ENCODE assay signal across 8 cellular contexts in genomic region chr1:225923381-225923691, GRCh38. TPM values are rescaled to one million over a fixed set of nuclear protein-coding genes. Genes with fewer than 3 reads are reported as not detected.
DNase-seq lines count a peak whose midpoint lies in the region; ATAC-seq and TF ChIP-seq lines count a peak whose summit lies in the region.

No MANE protein-coding gene starts in this region.

- H3K27ac Mint-ChIP-seq in CD8-positive, alpha-beta memory T cell: peak overlapping the region; percentile 76 to 98 (median 94)
- peak overlapping the region; percentile 95 for H3K27ac Mint-ChIP-seq in osteocyte (ENCODE audit: unreplicated experiment)

- no peaks in the 10 kb centered on the region for H3K27me3 Mint-ChIP-seq in CD8-positive, alpha-beta memory T cell
- no peaks in the 10 kb centered on the region for H3K27me3 Mint-ChIP-seq in osteocyte (ENCODE audit: unreplicated experiment)

- peaks cover 20% of the 10 kb centered on the region for H3K36me3 ChIP-seq in CD8-positive, alpha-beta memory T cell (ENCODE audit: insufficient read depth, low read length)
- H3K36me3 ChIP-seq in Panc1 (ENCODE audit: control insufficient read depth, insufficient read depth, low read length): peaks cover 15% of the 10 kb centered on the region; the same call in 1 of the 2 replicates
- H3K36me3 ChIP-seq in esophagus squamous epithelium: peaks cover 0 to 26% (median 0%) of the 10 kb centered on the region in 3 donors

- intact Hi-C loops in Panc1 (cut with micrococcal nuclease; ENCODE audit: unreplicated experiment): no loop called here
- intact Hi-C loops in esophagus squamous epithelium (cut with DNase I): no loop called here

- H3K4me1 Mint-ChIP-seq in CD8-positive, alpha-beta memory T cell: peaks cover 25 to 49% (median 34%) of the 10 kb centered on the region in 3 donors
- H3K4me1 Mint-ChIP-seq in osteocyte (ENCODE audit: unreplicated experiment): peaks cover 40% of the 10 kb centered on the region

- H3K4me1 ChIP-seq in CD8-positive, alpha-beta memory T cell (ENCODE audit: insufficient read depth, low read length): peaks cover 55% of the 10 kb centered on the region
- H3K4me1 ChIP-seq in Panc1 (ENCODE audit: control insufficient read depth, insufficient read depth, low read length) (peaks cover 17% of the 10 kb centered on the region), esophagus squamous epithelium (peaks cover 32 to 57% (median 37%) of the 10 kb centered on the region in 3 donors)

- TF ChIP-seq POLR2A in esophagus squamous epithelium (IDR thresholded peaks at IDR 0.05): no peak

- peaks cover 0 to 48% (median 0%) of the 10 kb centered on the region in 3 donors for H3K36me3 Mint-ChIP-seq in CD8-positive, alpha-beta memory T cell
- H3K36me3 Mint-ChIP-seq in osteocyte (ENCODE audit: unreplicated experiment): peaks cover 8% of the 10 kb centered on the region

- CTCF ChIA-PET in CD8-positive, alpha-beta memory T cell (lab: Charles Lee): interaction anchor here (1.0 to 3.7 kb wide), 9 partner anchors 9 to 462 kb away, joined by 3 to 18 read pairs (median 3); partner anchors contain the start of genes SRP9 and TMEM63A
- CTCF ChIA-PET in Panc1 (lab: Charles Lee): no interaction called here

- peak overlapping the region; percentile 99 for H3K4me3 ChIP-seq in CD8-positive, alpha-beta memory T cell (ENCODE audit: low read length)
- H3K4me3 ChIP-seq in Panc1 (ENCODE audit: low read depth in 2 of 2, low read length in 2 of 2): peak overlapping the region; percentile 72 to 99
- peak overlapping the region; percentile 71 to 99 (median 76) for H3K4me3 ChIP-seq in esophagus squamous epithelium

- peak overlapping the region; percentile 92 to 99 (median 95) for H3K4me3 Mint-ChIP-seq in CD8-positive, alpha-beta memory T cell
- peak overlapping the region; percentile 91 for H3K4me3 Mint-ChIP-seq in osteocyte (ENCODE audit: unreplicated experiment)

- in situ Hi-C loops in Panc1 (cut with HindIII; ENCODE audit: low pct_unique_long_range_greater_than_20kb, low sequenced_read_pairs): no loop called here

- peak; percentile 3; the same call in 1 of the 2 replicates for ATAC-seq in Panc1

- BruUV-seq in Panc1 (replicated peaks; lab: Mats Ljungman, UMichigan): no TSS peak

- H3K27me3 ChIP-seq in CD8-positive, alpha-beta memory T cell (ENCODE audit: insufficient read depth, low read length, poor library complexity, severe bottlenecking): no peaks in the 10 kb centered on the region
- H3K27me3 ChIP-seq in Panc1 (ENCODE audit: control insufficient read depth, insufficient read depth, low read length): no peaks in the 10 kb centered on the region
- no peaks in the 10 kb centered on the region for H3K27me3 ChIP-seq in esophagus squamous epithelium

- 0% methylated on average over 8 of the region's 8 CpGs; no CpG with 5 or more reads in 1 of the 2 donors for WGBS in esophagus squamous epithelium, 2 donors

- no peak for DNase-seq in CD8-positive, alpha-beta memory T cell
- no peak for DNase-seq in Panc1 (ENCODE audit: low read depth, low spot score)
- no peak for DNase-seq in esophagus squamous epithelium (lab: John Stamatoyannopoulos, UW)
- DNase-seq in osteocyte (ENCODE audit: extremely low spot score, unreplicated experiment): no peak
- no peak for DNase-seq in NOMO-1 treated with dmso at 0.1 percent for 144 hours (lab: John Stamatoyannopoulos, UW; ENCODE audit: unreplicated experiment)
- no peak for DNase-seq in activated effector memory CD4-positive, alpha-beta T cell treated with Interleukin-2 at 50 U/mL for 16 hours
- no peak for DNase-seq in activated gamma-delta T cell treated with Interleukin-2 at 50 U/mL for 16 hours
- DNase-seq in cerebellar cortex (ENCODE audit: low spot score): no peak

- peak overlapping the region; percentile 96 for H3K27ac ChIP-seq in CD8-positive, alpha-beta memory T cell (ENCODE audit: low read depth, low read length)
- H3K27ac ChIP-seq in Panc1 (ENCODE audit: low read length) (peak overlapping the region; percentile 96), esophagus squamous epithelium (peak overlapping the region; percentile 90 to 96 (median 94))

- POLR2A ChIA-PET in CD8-positive, alpha-beta memory T cell (lab: Charles Lee): interaction anchor here (0.5 to 2.6 kb wide), 9 partner anchors 26 to 265 kb away, joined by 3 to 27 read pairs (median 7); partner anchors contain the start of genes H3-3A, SDE2, SRP9 and TMEM63A
- POLR2A ChIA-PET in Panc1 (lab: Charles Lee): interaction anchor here (0.6 to 1.3 kb wide), 3 partner anchors 9 to 254 kb away, joined by 3 to 5 read pairs (median 3); no protein-coding TSS in a partner anchor

- no peaks in the 10 kb centered on the region for H3K9me3 Mint-ChIP-seq in CD8-positive, alpha-beta memory T cell
- no peaks in the 10 kb centered on the region for H3K9me3 Mint-ChIP-seq in osteocyte (ENCODE audit: unreplicated experiment)

- H3K9me3 ChIP-seq in CD8-positive, alpha-beta memory T cell (ENCODE audit: low read length): no peaks in the 10 kb centered on the region
- no peaks in the 10 kb centered on the region for H3K9me3 ChIP-seq in Panc1 (ENCODE audit: control insufficient read depth, insufficient read depth, low read depth, low read length)
- no peaks in the 10 kb centered on the region for H3K9me3 ChIP-seq in esophagus squamous epithelium

- TF ChIP-seq CTCF in Panc1 (IDR thresholded peaks at IDR 0.05) (no peak), esophagus squamous epithelium (IDR thresholded peaks at IDR 0.05) (no peak), osteocyte (IDR thresholded peaks at IDR 0.05) (no peak)

RNA-seq across cellular contexts. Expression of gene PYCR2, which starts 0.7 kb away (rescaled TPM):
- total RNA-seq in CD8-positive, alpha-beta memory T cell: 100 to 1,000 TPM; 130 to 131 TPM
- polyA plus RNA-seq in CD8-positive, alpha-beta memory T cell: 92.5 TPM
- total RNA-seq in Panc1 (2021; ENCODE audit: unreplicated experiment): 74.4 TPM
- 116 TPM for polyA plus RNA-seq in Panc1 (2012; ENCODE audit: insufficient read length)
- total RNA-seq in esophagus squamous epithelium: 10 to 100 TPM; 23.0 to 35.1 (median 28.0) TPM
- 59.3 and 60.3 TPM in 2 replicates for total RNA-seq in osteocyte

RNA-seq across cellular contexts. Expression of gene LEFTY2, which starts 17.7 kb away (rescaled TPM):
- total RNA-seq in CD8-positive, alpha-beta memory T cell: not detected
- polyA plus RNA-seq in CD8-positive, alpha-beta memory T cell: not detected
- total RNA-seq in Panc1 (2021; ENCODE audit: unreplicated experiment) (not detected), esophagus squamous epithelium (not detected), osteocyte (0.43 TPM in 1 of 2 replicates, not detected in the other)
- not detected for polyA plus RNA-seq in Panc1 (2012; ENCODE audit: insufficient read length)

RNA-seq across cellular contexts. Expression of gene LEFTY1, which starts 34.4 kb away (rescaled TPM):
- not detected for total RNA-seq in CD8-positive, alpha-beta memory T cell
- polyA plus RNA-seq in CD8-positive, alpha-beta memory T cell: 0.21 TPM
- total RNA-seq in Panc1 (2021; ENCODE audit: unreplicated experiment): not detected
- 0.29 TPM for polyA plus RNA-seq in Panc1 (2012; ENCODE audit: insufficient read length)
- not detected for total RNA-seq in esophagus squamous epithelium
- 0.24 and 0.40 TPM in 2 replicates for total RNA-seq in osteocyte

RNA-seq across cellular contexts. Expression of gene TMEM63A, which starts 41.2 kb away (rescaled TPM):
- total RNA-seq in CD8-positive, alpha-beta memory T cell: 10 to 100 TPM; 51.4 to 55.5 TPM
- polyA plus RNA-seq in CD8-positive, alpha-beta memory T cell: 50.6 TPM
- total RNA-seq in Panc1 (2021; ENCODE audit: unreplicated experiment): 31.4 TPM
- 22.7 TPM for polyA plus RNA-seq in Panc1 (2012; ENCODE audit: insufficient read length)
- total RNA-seq in esophagus squamous epithelium: 10 to 100 TPM in 3 of 4 donors, 1 to 10 TPM in 1; 9.8 to 27.1 (median 18.3) TPM
- 50.8 and 54.8 TPM in 2 replicates for total RNA-seq in osteocyte
